Comparison of ENCODE assay signal across 8 cellular contexts in the genomic region with DNA sequence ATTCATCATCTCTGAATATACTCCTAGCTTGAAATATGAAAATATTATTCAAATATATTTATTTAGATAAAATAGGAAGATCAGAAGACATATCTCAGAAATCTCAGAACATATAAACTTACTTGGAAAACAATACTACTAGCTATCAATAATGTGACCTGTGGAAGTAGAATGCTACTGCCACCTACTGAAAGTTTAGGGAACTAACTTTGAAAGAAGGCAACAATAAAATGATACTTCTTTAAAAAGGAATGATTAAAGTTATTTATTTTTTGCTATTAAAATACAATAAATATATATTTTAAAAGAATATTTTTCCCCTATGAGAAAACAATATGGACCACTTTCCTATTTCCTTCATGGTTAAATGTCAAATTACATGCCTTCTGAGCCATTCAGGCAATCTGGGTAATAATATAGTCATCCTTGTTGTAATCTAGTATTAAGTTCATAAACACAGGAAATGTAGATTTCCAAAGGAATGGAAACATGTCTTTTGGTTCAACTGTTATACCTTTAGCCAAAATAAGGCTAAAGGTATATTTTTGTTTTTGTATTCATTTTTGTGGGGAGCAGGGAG. TPM values are rescaled to one million over a fixed set of nuclear protein-coding genes. Genes with fewer than 3 reads are reported as not detected.
DNase-seq lines count a peak whose midpoint lies in the region; ATAC-seq, FAIRE-seq and TF ChIP-seq lines count a peak whose summit lies in the region.

No MANE protein-coding gene starts in this region.

- H3K27me3 ChIP-seq in right atrium auricular region (no peaks in the 10 kb centered on the region), SK-N-SH (ENCODE audit: insufficient read depth) (no peaks in the 10 kb centered on the region), thoracic aorta (replicated peaks; ENCODE audit: insufficient read depth) (no peaks in the 10 kb centered on the region)

- H3K4me3 ChIP-seq in right atrium auricular region (no peak overlapping the region), SK-N-SH (ENCODE audit: low read depth in 2 of 2, low read length in 1 of 2) (no peak overlapping the region), thoracic aorta (no peak overlapping the region)

- no peak overlapping the region for H3K9ac ChIP-seq in SK-N-SH

- ATAC-seq in left cardiac atrium (no peak), HG03378 (IDR thresholded peaks at IDR 0.05; ENCODE audit: unreplicated experiment) (peak; percentile 58), thoracic aorta (ENCODE audit: insufficient number of reproducible peaks, low FRiP score, low read depth) (no peak), GM19463 (IDR thresholded peaks at IDR 0.05; ENCODE audit: unreplicated experiment) (no peak)

- CTCF ChIA-PET in SK-N-SH (lab: Yijun Ruan, JAX): interaction anchor here (0.6 to 1.9 kb wide), 38 partner anchors 9 to 865 kb away, joined by 3 to 15 read pairs (median 4); partner anchors contain the start of gene ACADL

- H3K9me2 ChIP-seq in SK-N-SH: no peaks in the 10 kb centered on the region

- H3K9me3 ChIP-seq in right atrium auricular region: no peaks in the 10 kb centered on the region
- no peaks in the 10 kb centered on the region for H3K9me3 ChIP-seq in SK-N-SH
- H3K9me3 ChIP-seq in thoracic aorta: no peaks in the 10 kb centered on the region

- H3K79me2 ChIP-seq in SK-N-SH (ENCODE audit: insufficient read depth): no peaks in the 10 kb centered on the region

- no peak overlapping the region for H3K4me2 ChIP-seq in SK-N-SH

- H3F3A ChIP-seq in SK-N-SH (replicated peaks; ENCODE audit: insufficient read depth): no peaks in the 10 kb centered on the region

- DNase-seq in right atrium auricular region (ENCODE audit: low spot score) (no peak), left cardiac atrium (no peak), SK-N-SH (no peak), frontal cortex (ENCODE audit: low spot score in 2 of 2) (no peak), thoracic aorta (ENCODE audit: low spot score) (no peak), GDM1 (lab: John Stamatoyannopoulos, UW) (no peak)

- TF ChIP-seq CTCF in right atrium auricular region (IDR thresholded peaks at IDR 0.05) (peak; percentile 62 to 80), SK-N-SH (IDR thresholded peaks at IDR 0.05) (peak; percentile 65), thoracic aorta (IDR thresholded peaks at IDR 0.05) (peak; percentile 72)

- TF ChIP-seq RAD21 in SK-N-SH (IDR thresholded peaks at IDR 0.05; ENCODE audit: low read length): peak; percentile 75

- no peak overlapping the region for H2AFZ ChIP-seq in SK-N-SH (ENCODE audit: low read depth)

- POLR2A ChIA-PET in SK-N-SH (lab: Yijun Ruan, JAX): no interaction called here

- H3K36me3 ChIP-seq in right atrium auricular region (no peaks in the 10 kb centered on the region), SK-N-SH (replicated peaks in 1 of 2; ENCODE audit: control insufficient read depth in 1 of 2, insufficient read depth in 2 of 2, low read length in 1 of 2) (no peaks in the 10 kb centered on the region), thoracic aorta (peaks cover 20% of the 10 kb centered on the region)

- H3K4me1 ChIP-seq in right atrium auricular region: no peaks in the 10 kb centered on the region
- peaks cover 4 to 7% of the 10 kb centered on the region in 2 experiments; a peak in 3 of 4 replicates for H3K4me1 ChIP-seq in SK-N-SH (ENCODE audit: control insufficient read depth in 1 of 2, insufficient read depth in 2 of 2, low read depth in 1 of 2, low read length in 1 of 2)
- H3K4me1 ChIP-seq in thoracic aorta (ENCODE audit: control insufficient read depth in 1 of 2, low read depth in 2 of 2): peaks cover 10 to 13% of the 10 kb centered on the region in 2 donors

- no peak overlapping the region for H3K27ac ChIP-seq in right atrium auricular region
- H3K27ac ChIP-seq in SK-N-SH (ENCODE audit: low read depth in 2 of 2, low read length in 1 of 2): no peak overlapping the region
- H3K27ac ChIP-seq in thoracic aorta: no peak overlapping the region

- FAIRE-seq in frontal cortex (lab: Jason Lieb, UNC): peak; percentile 99

- H4K20me1 ChIP-seq in SK-N-SH (ENCODE audit: insufficient read depth): no peaks in the 10 kb centered on the region

- no peak for TF ChIP-seq EP300 in SK-N-SH (IDR thresholded peaks at IDR 0.05; ENCODE audit: borderline replicate concordance in 1 of 2, low read depth in 1 of 2, low read length in 1 of 2)

- intact Hi-C loops in left cardiac atrium (cut with DNase I): loop anchor here (5.0 kb wide), 2 partner anchors 127 to 222 kb away; no protein-coding TSS in a partner anchor

TF ChIP-seq in SK-N-SH, 30 proteins besides CTCF, POLR2A, EP300 and RAD21:
- no peak for TF ChIP-seq MXI1 (IDR thresholded peaks at IDR 0.05; ENCODE audit: low read depth, low read length)
- TF ChIP-seq SMC3 (IDR thresholded peaks at IDR 0.05; ENCODE audit: low read depth, low read length): peak; percentile 42; the same call in 1 of the 2 replicates

RNA-seq across cellular contexts. Expression of gene ACADL, which starts 26.0 kb away (rescaled TPM):
- 1 to 10 TPM; 1.4 to 1.9 TPM for total RNA-seq in right atrium auricular region
- total RNA-seq in left cardiac atrium: 1 to 10 TPM; 2.5 to 4.6 TPM
- polyA plus RNA-seq in SK-N-SH (2012; rRNA removed): not detected in 2 replicates
- polyA plus RNA-seq in SK-N-SH (2012; cell fraction: cytosol; rRNA removed): not detected in 2 replicates
- 0.04 TPM in 1 of 2 replicates, not detected in the other for polyA plus RNA-seq in SK-N-SH (2012; cell fraction: nucleus; rRNA removed)
- total RNA-seq in frontal cortex: 8.2 TPM
- 100 to 1,000 TPM in 1 of 2 donors, 10 to 100 TPM in 1; 51.6 to 132 TPM for total RNA-seq in thoracic aorta

RNA-seq across cellular contexts. Expression of gene KANSL1L, which starts 28.1 kb away (rescaled TPM):
- 10 to 100 TPM; 16.5 to 19.4 TPM for total RNA-seq in right atrium auricular region
- total RNA-seq in left cardiac atrium: 10 to 100 TPM; 15.5 to 17.1 TPM
- 5.5 and 7.9 TPM in 2 replicates for polyA plus RNA-seq in SK-N-SH (2012; rRNA removed)
- polyA plus RNA-seq in SK-N-SH (2012; cell fraction: cytosol; rRNA removed): 6.4 and 6.6 TPM in 2 replicates
- 6.3 and 16.7 TPM in 2 replicates for polyA plus RNA-seq in SK-N-SH (2012; cell fraction: nucleus; rRNA removed)
- 99.1 TPM for total RNA-seq in frontal cortex
- 10 to 100 TPM; 35.1 to 77.2 TPM for total RNA-seq in thoracic aorta
